ENCODE assay signal across 9 cellular contexts in genomic region chr13:33728271-33729037, GRCh38.
A peak's percentile ranks its signal among the peaks of the same experiment; 100 is the strongest.
DNase-seq lines count a peak whose midpoint lies in the region; ATAC-seq, FAIRE-seq and TF ChIP-seq lines count a peak whose summit lies in the region.
"Had no signal": no experiment of that assay in that cellular context is flagged by ENCODE, and none has a peak within 500 bp of the region (broad histone marks: within the 10 kb centered on the region; RNA-seq: fewer than 3 reads in every experiment).

No MANE protein-coding gene starts in this region.

- no peaks in the 10 kb centered on the region for H3K9me3 Mint-ChIP-seq in CD4-positive, alpha-beta T cell
- H3K9me3 Mint-ChIP-seq: activated T-cell treated with anti-CD3 and anti-CD28 coated beads, Interleukin-2, amount 50 U/mL, for 72 hours had no signal

- CTCF ChIA-PET in CD4-positive, alpha-beta T cell (lab: Charles Lee), result no interaction called here

- ATAC-seq in GM19467 (IDR thresholded peaks at IDR 0.05; ENCODE audit: unreplicated experiment), result peak; percentile 86
- ATAC-seq in HG03432 (IDR thresholded peaks at IDR 0.05; ENCODE audit: unreplicated experiment), result peak; percentile 86
- ATAC-seq in CD4-positive, alpha-beta T cell (ENCODE audit: poor library complexity), result no peak

- no peak overlapping the region for H3K4me3 ChIP-seq in bronchial epithelial cell (ENCODE audit: low read depth, low read length)
- no peak overlapping the region for H3K4me3 ChIP-seq in small intestine (ENCODE audit: low read depth in 1 of 2, low read length in 2 of 2)

- no peak for TF ChIP-seq CTCF in bronchial epithelial cell (IDR thresholded peaks at IDR 0.05; ENCODE audit: insufficient read depth, low read length, severe bottlenecking)
- TF ChIP-seq CTCF in CD4-positive, alpha-beta T cell (IDR thresholded peaks at IDR 0.05), result no peak

- in situ Hi-C loops in Caki2 (cut with HindIII; ENCODE audit: low pct_unique_long_range_greater_than_20kb, low sequenced_read_pairs), result no loop called here
- in situ Hi-C loops in ACHN (cut with HindIII; ENCODE audit: low pct_ligation_motif_present, low pct_unique_long_range_greater_than_20kb, low sequenced_read_pairs), result no loop called here

- H3K9me3 ChIP-seq in small intestine (ENCODE audit: control insufficient read depth, low read depth), result no peaks in the 10 kb centered on the region
- H3K9me3 ChIP-seq in CD4-positive, alpha-beta T cell (ENCODE audit: control insufficient read depth, low read length), result no peaks in the 10 kb centered on the region

- intact Hi-C loops in CD4-positive, alpha-beta T cell (cut with DNase I, micrococcal nuclease), result loop anchor here in 1 of 2 experiments (10.0 kb wide), 1 partner anchor 1464 kb away; no protein-coding TSS in a partner anchor

- POLR2A ChIA-PET in CD4-positive, alpha-beta T cell (lab: Charles Lee), result no interaction called here

- no peak overlapping the region for H3K4me3 Mint-ChIP-seq in CD4-positive, alpha-beta T cell
- H3K4me3 Mint-ChIP-seq: activated T-cell treated with anti-CD3 and anti-CD28 coated beads, Interleukin-2, amount 50 U/mL, for 72 hours had no signal

- DNase-seq in Caki2 (ENCODE audit: low read depth) (peak; percentile 52), bronchial epithelial cell (ENCODE audit: low read depth) (peak; percentile 76), small intestine (peak; percentile 31), ACHN (no peak), NCI-H524 (lab: John Stamatoyannopoulos, UW) (no peak)
- no peak for DNase-seq in CD4-positive, alpha-beta T cell
- DNase-seq: activated T-cell treated with anti-CD3 and anti-CD28 coated beads, Interleukin-2, amount 50 U/mL, for 72 hours had no signal

- peaks cover 0 to 4% of the 10 kb centered on the region in 2 donors for H3K4me1 ChIP-seq in small intestine (ENCODE audit: control insufficient read depth in 2 of 2, insufficient read depth in 1 of 2, low read depth in 1 of 2, low read length in 1 of 2)

- H3K27me3 ChIP-seq in bronchial epithelial cell (ENCODE audit: control insufficient read depth, insufficient read depth, low read length) (no peaks in the 10 kb centered on the region), small intestine (ENCODE audit: control insufficient read depth in 2 of 2, insufficient read depth in 2 of 2, low read length in 2 of 2) (no peaks in the 10 kb centered on the region)
- H3K27me3 ChIP-seq in CD4-positive, alpha-beta T cell (ENCODE audit: control insufficient read depth, insufficient read depth, low read length), result no peaks in the 10 kb centered on the region

- no peaks in the 10 kb centered on the region for H3K27me3 Mint-ChIP-seq in CD4-positive, alpha-beta T cell

- FAIRE-seq in bronchial epithelial cell (lab: Jason Lieb, UNC) (peak; percentile 84), small intestine (lab: Jason Lieb, UNC) (no peak)

- H3K36me3 ChIP-seq in bronchial epithelial cell (ENCODE audit: control insufficient read depth, insufficient read depth, low read length), result no peaks in the 10 kb centered on the region
- no peaks in the 10 kb centered on the region for H3K36me3 ChIP-seq in small intestine (ENCODE audit: control insufficient read depth in 2 of 2, insufficient read depth in 2 of 2, low read length in 2 of 2)

- peaks cover 5% of the 10 kb centered on the region for H3K4me1 Mint-ChIP-seq in CD4-positive, alpha-beta T cell (ENCODE audit: low read depth)

- peak overlapping the region; percentile 5 to 63 for H3K27ac ChIP-seq in small intestine (ENCODE audit: low read depth in 1 of 2, low read length in 1 of 2)
- H3K27ac ChIP-seq in CD4-positive, alpha-beta T cell (ENCODE audit: low read depth, low read length), result no peak overlapping the region

- H3K27ac Mint-ChIP-seq in CD4-positive, alpha-beta T cell, result no peak overlapping the region
- H3K27ac Mint-ChIP-seq: activated T-cell treated with anti-CD3 and anti-CD28 coated beads, Interleukin-2, amount 50 U/mL, for 72 hours had no signal

- H3K36me3 Mint-ChIP-seq in CD4-positive, alpha-beta T cell (ENCODE audit: low read depth), result no peaks in the 10 kb centered on the region

- 26 to 44% (median 37%) methylated on average over 7 of the region's 7 CpGs for WGBS in small intestine, 3 donors

Comparison
In these comparisons a context has a peak if more than half of its experiments do, and no peak if none do; other contexts are left out.
1. DNase-seq: peak in Caki2 (single experiment), bronchial epithelial cell (single experiment) and small intestine (single experiment); none in CD4-positive, alpha-beta T cell (0 of 10), ACHN (single experiment) and NCI-H524 (0 of 2).